ENCODE assay signal across 17 cellular contexts in the genomic region with DNA sequence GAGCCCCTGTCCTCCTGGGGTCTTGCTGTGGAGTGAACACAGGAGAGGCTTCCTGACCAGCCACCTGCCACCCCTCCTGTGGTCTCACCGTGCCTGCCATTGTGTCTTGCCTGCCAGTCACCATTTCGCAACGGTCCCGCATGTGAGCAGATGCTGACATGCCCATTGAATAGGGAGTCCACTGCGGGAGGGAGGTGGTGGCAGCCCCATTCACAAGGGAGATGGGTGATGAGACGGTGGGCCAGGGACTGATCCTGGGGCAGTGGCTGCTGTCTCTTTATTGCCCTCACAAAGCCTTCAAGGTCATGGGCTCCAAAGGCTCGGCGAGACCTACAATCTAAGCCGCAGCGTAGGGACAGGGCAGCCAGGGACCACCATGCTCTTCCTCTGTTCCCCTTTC.
DNase-seq lines count a peak whose midpoint lies in the region; ATAC-seq, FAIRE-seq and TF ChIP-seq lines count a peak whose summit lies in the region.
"Had no signal": no experiment of that assay in that cellular context is flagged by ENCODE, and none has a peak within 500 bp of the region (broad histone marks: within the 10 kb centered on the region; RNA-seq: fewer than 3 reads in every experiment).

No MANE protein-coding gene starts in this region.

- H3K18ac ChIP-seq in H1 (ENCODE audit: extremely low read depth, low read length), result no peak overlapping the region

- no peak overlapping the region for H3K23ac ChIP-seq in H1 (ENCODE audit: insufficient read length)

- H3K27ac ChIP-seq in BLaER1 (no peak overlapping the region), H1 (ENCODE audit: low read depth, low read length) (no peak overlapping the region), aorta (ENCODE audit: low read depth in 1 of 2, low read length in 2 of 2) (no peak overlapping the region)
- no peak overlapping the region for H3K27ac ChIP-seq in BLaER1 treated with 17β-estradiol and CSF1 and Interleukin-3, amounts not matched to agents 10 nM and 100 nM
- H3K27ac ChIP-seq: GM23248 had no signal

- H3K4me1 ChIP-seq in BLaER1 (peaks cover 26% of the 10 kb centered on the region), H1 (replicated peaks in 1 of 4; ENCODE audit: control insufficient read depth in 3 of 4, insufficient read depth in 4 of 4, low read length in 3 of 4) (no peaks in the 10 kb centered on the region), aorta (ENCODE audit: control insufficient read depth in 1 of 2, insufficient read depth in 2 of 2, low read length in 2 of 2) (no peaks in the 10 kb centered on the region)
- H3K4me1 ChIP-seq in BLaER1 treated with 17β-estradiol and CSF1 and Interleukin-3, amounts not matched to agents 10 nM and 100 nM, result peaks cover 10 to 23% (median 14%) of the 10 kb centered on the region in 10 experiments

- H3K27me3 ChIP-seq in BLaER1, result no peaks in the 10 kb centered on the region
- H3K27me3 ChIP-seq in BLaER1 treated with 17β-estradiol and CSF1 and Interleukin-3, amounts not matched to agents 10 nM and 100 nM, result no peaks in the 10 kb centered on the region
- H3K27me3 ChIP-seq in H1 (replicated peaks in 1 of 4; ENCODE audit: control insufficient read depth in 3 of 4, extremely low read depth in 1 of 4, insufficient read depth in 3 of 4, low read length in 3 of 4), result no peaks in the 10 kb centered on the region; a peak in 1 of 7 replicates
- H3K27me3 ChIP-seq in aorta (ENCODE audit: control insufficient read depth in 1 of 2, insufficient read depth in 2 of 2, low read length in 1 of 2), result no peaks in the 10 kb centered on the region

- H2BK20ac ChIP-seq in H1 (ENCODE audit: low read length), result no peak overlapping the region

- H3K4me3 Mint-ChIP-seq in activated CD4-positive, alpha-beta memory T cell treated with anti-CD3 and anti-CD28 coated beads, Interleukin-2, amount 10 ng/mL, durations not matched to agents 7 days and 5 days, result no peak overlapping the region
- H3K4me3 Mint-ChIP-seq in natural killer cell treated with Interleukin-12 subunit alpha and Interleukin-12 subunit beta and Interleukin-15 and Interleukin-18, amount 100 ng/mL, for 72 hours, result no peak overlapping the region
- H3K4me3 Mint-ChIP-seq: CD14-positive monocyte; CD4-positive, alpha-beta T cell; CD8-positive, alpha-beta memory T cell; H9 had no signal

- CTCF ChIA-PET in H1 (lab: Charles Lee; ENCODE audit: partially characterized antibody), result interaction anchor here (1.1 to 2.1 kb wide), 3 partner anchors 13 to 296 kb away, joined by 3 to 8 read pairs (median 4); no protein-coding TSS in a partner anchor
- CTCF ChIA-PET in activated CD4-positive, alpha-beta memory T cell treated with anti-CD3 and anti-CD28 coated beads, Interleukin-2, amount 10 ng/mL, durations not matched to agents 7 days and 5 days (lab: Charles Lee), result no interaction called here

- POLR2A ChIA-PET in H1 (lab: Charles Lee; ENCODE audit: partially characterized antibody), result interaction anchor here (1.5 kb wide), 1 partner anchor 75 kb away, joined by 3 read pairs; the partner anchor contains the start of gene NPTX2
- POLR2A ChIA-PET in activated CD4-positive, alpha-beta memory T cell treated with anti-CD3 and anti-CD28 coated beads, Interleukin-2, amount 10 ng/mL, durations not matched to agents 7 days and 5 days (lab: Charles Lee), result no interaction called here

- no peak overlapping the region for H3K9ac ChIP-seq in BLaER1
- no peak overlapping the region for H3K9ac ChIP-seq in BLaER1 treated with 17β-estradiol and CSF1 and Interleukin-3, amounts not matched to agents 10 nM and 100 nM
- no peak overlapping the region for H3K9ac ChIP-seq in H1 (replicated peaks in 1 of 4; ENCODE audit: extremely low read depth in 1 of 4, low read depth in 3 of 4, low read length in 3 of 4)
- H3K9ac ChIP-seq: GM23248 had no signal

- DNase-seq in H1 (ENCODE audit: low read depth in 1 of 2, low spot score in 2 of 2), result no peak
- peak; percentile 18 to 51 for DNase-seq in aorta
- DNase-seq in activated CD4-positive, alpha-beta memory T cell treated with anti-CD3 and anti-CD28 coated beads, Interleukin-2, amount 10 ng/mL, durations not matched to agents 7 days and 5 days, result no peak
- no peak for DNase-seq in natural killer cell treated with Interleukin-12 subunit alpha and Interleukin-12 subunit beta and Interleukin-15 and Interleukin-18, amount 100 ng/mL, for 72 hours (ENCODE audit: low spot score)
- DNase-seq: Calu3; CD4-positive, alpha-beta T cell; CD8-positive, alpha-beta memory T cell; COR-L47; DMS53; DMS79 treated with DMSO at 0.1 percent for 48 hours; GM23248; H9 had no signal

- no peak overlapping the region for H3K14ac ChIP-seq in H1 (ENCODE audit: insufficient read length)

- H4K20me1 ChIP-seq in BLaER1, result no peaks in the 10 kb centered on the region
- H4K20me1 ChIP-seq in BLaER1 treated with 17β-estradiol and CSF1 and Interleukin-3, amounts not matched to agents 10 nM and 100 nM, result no peaks in the 10 kb centered on the region
- no peaks in the 10 kb centered on the region for H4K20me1 ChIP-seq in H1 (replicated peaks in 1 of 2; ENCODE audit: control insufficient read depth in 1 of 2, insufficient read depth in 2 of 2, low read length in 2 of 2)

- no peak overlapping the region for H2BK5ac ChIP-seq in H1 (ENCODE audit: low read depth, low read length)

- TF ChIP-seq POLR2A in H1 (IDR thresholded peaks at IDR 0.05; ENCODE audit: control extremely low read depth in 1 of 2, low read depth in 2 of 2, low read length in 2 of 2), result no peak

- no peak overlapping the region for H4K5ac ChIP-seq in H1 (ENCODE audit: insufficient read length, low read depth, low read length)

- no peak overlapping the region for H2AK5ac ChIP-seq in H1 (ENCODE audit: low read depth, low read length)

- H3K9me3 Mint-ChIP-seq in activated CD4-positive, alpha-beta memory T cell treated with anti-CD3 and anti-CD28 coated beads, Interleukin-2, amount 10 ng/mL, durations not matched to agents 7 days and 5 days, result peaks cover 4% of the 10 kb centered on the region
- no peaks in the 10 kb centered on the region for H3K9me3 Mint-ChIP-seq in natural killer cell treated with Interleukin-12 subunit alpha and Interleukin-12 subunit beta and Interleukin-15 and Interleukin-18, amount 100 ng/mL, for 72 hours

- no peak overlapping the region for H2BK12ac ChIP-seq in H1 (ENCODE audit: low read depth, low read length)

- intact Hi-C loops in aorta (cut with DNase I), result no loop called here

- no peaks in the 10 kb centered on the region for H3K9me3 ChIP-seq in BLaER1
- no peaks in the 10 kb centered on the region; a peak in 1 of 22 replicates for H3K9me3 ChIP-seq in BLaER1 treated with 17β-estradiol and CSF1 and Interleukin-3, amounts not matched to agents 10 nM and 100 nM (replicated peaks in 1 of 11)
- H3K9me3 ChIP-seq in H1 (ENCODE audit: insufficient read depth in 2 of 2, low read depth in 1 of 2, low read length in 1 of 2), result peaks cover 0 to 3% of the 10 kb centered on the region in 2 experiments; a peak in 1 of 4 replicates
- no peaks in the 10 kb centered on the region for H3K9me3 ChIP-seq in aorta (ENCODE audit: control insufficient read depth, low read length)

- H3K36me3 Mint-ChIP-seq in activated CD4-positive, alpha-beta memory T cell treated with anti-CD3 and anti-CD28 coated beads, Interleukin-2, amount 10 ng/mL, durations not matched to agents 7 days and 5 days (ENCODE audit: low read depth), result no peaks in the 10 kb centered on the region
- no peaks in the 10 kb centered on the region for H3K36me3 Mint-ChIP-seq in natural killer cell treated with Interleukin-12 subunit alpha and Interleukin-12 subunit beta and Interleukin-15 and Interleukin-18, amount 100 ng/mL, for 72 hours
- H3K36me3 Mint-ChIP-seq: CD14-positive monocyte; CD8-positive, alpha-beta memory T cell had no signal

- H4K91ac ChIP-seq in H1 (replicated peaks; ENCODE audit: insufficient read length, low read length), result no peak overlapping the region

- no peaks in the 10 kb centered on the region for H3K4me1 Mint-ChIP-seq in activated CD4-positive, alpha-beta memory T cell treated with anti-CD3 and anti-CD28 coated beads, Interleukin-2, amount 10 ng/mL, durations not matched to agents 7 days and 5 days
- no peaks in the 10 kb centered on the region for H3K4me1 Mint-ChIP-seq in natural killer cell treated with Interleukin-12 subunit alpha and Interleukin-12 subunit beta and Interleukin-15 and Interleukin-18, amount 100 ng/mL, for 72 hours (ENCODE audit: low read depth in 2 of 2)
- H3K4me1 Mint-ChIP-seq: CD14-positive monocyte; CD8-positive, alpha-beta memory T cell; H9 had no signal

- WGBS in H1 (ENCODE audit: extremely low coverage in 1 of 2, insufficient coverage in 1 of 2, insufficient read length in 1 of 2, insufficient replicate concordance in 2 of 2, low coverage in 1 of 2, low lambda C conversion rate in 2 of 2, missing lambda C conversion rate in 1 of 2), 2 experiments, result 91% methylated on average over 10 of the region's 10 CpGs; no CpG with 5 or more reads in 1 of the 2 experiments
- 87 to 88% methylated on average over 10 of the region's 10 CpGs for WGBS in aorta, 2 donors

- no peaks in the 10 kb centered on the region for H3K79me1 ChIP-seq in H1 (ENCODE audit: low read depth, low read length)

- ATAC-seq in aorta (ENCODE audit: low FRiP score), result no peak
- ATAC-seq in natural killer cell treated with Interleukin-12 subunit alpha and Interleukin-12 subunit beta and Interleukin-15 and Interleukin-18, amount 100 ng/mL, for 72 hours, result no peak
- ATAC-seq: HCT116 had no signal

- H3K27ac Mint-ChIP-seq in activated CD4-positive, alpha-beta memory T cell treated with anti-CD3 and anti-CD28 coated beads, Interleukin-2, amount 10 ng/mL, durations not matched to agents 7 days and 5 days, result no peak overlapping the region
- H3K27ac Mint-ChIP-seq in natural killer cell treated with Interleukin-12 subunit alpha and Interleukin-12 subunit beta and Interleukin-15 and Interleukin-18, amount 100 ng/mL, for 72 hours, result no peak overlapping the region
- H3K27ac Mint-ChIP-seq: CD14-positive monocyte; CD4-positive, alpha-beta T cell; CD8-positive, alpha-beta memory T cell; H9 had no signal

- no peak overlapping the region for H2BK120ac ChIP-seq in H1 (replicated peaks; ENCODE audit: low read depth, low read length)

- no peak for TF ChIP-seq CTCF in H1 (IDR thresholded peaks at IDR 0.05; ENCODE audit: control extremely low read depth in 1 of 3, insufficient read depth in 1 of 3, low read depth in 1 of 3, low read length in 3 of 3)

- no peak overlapping the region for H3K56ac ChIP-seq in H1 (replicated peaks; ENCODE audit: insufficient read length, low read depth, low read length)

- H3K36me3 ChIP-seq in BLaER1 (no peaks in the 10 kb centered on the region), H1 (ENCODE audit: control insufficient read depth in 2 of 4, insufficient read depth in 4 of 4, low read length in 3 of 4) (no peaks in the 10 kb centered on the region), aorta (ENCODE audit: control insufficient read depth in 1 of 2, insufficient read depth in 2 of 2, low read length in 1 of 2) (no peaks in the 10 kb centered on the region)
- H3K36me3 ChIP-seq in BLaER1 treated with 17β-estradiol and CSF1 and Interleukin-3, amounts not matched to agents 10 nM and 100 nM, result no peaks in the 10 kb centered on the region

- 0 out of 2 replicates have a peak overlapping the region, but pooled peaks have one; percentile 8 for H4K8ac ChIP-seq in H1 (ENCODE audit: extremely low read depth, insufficient read depth, low read length)

- no peak overlapping the region for H2AFZ ChIP-seq in H1 (ENCODE audit: low read length)
- H2AFZ ChIP-seq: GM23248 had no signal

- no peaks in the 10 kb centered on the region for H3K23me2 ChIP-seq in H1 (ENCODE audit: low read depth, low read length)

- no peaks in the 10 kb centered on the region for H3K27me3 Mint-ChIP-seq in activated CD4-positive, alpha-beta memory T cell treated with anti-CD3 and anti-CD28 coated beads, Interleukin-2, amount 10 ng/mL, durations not matched to agents 7 days and 5 days
- peaks cover 0 to 7% of the 10 kb centered on the region in 2 donors for H3K27me3 Mint-ChIP-seq in natural killer cell treated with Interleukin-12 subunit alpha and Interleukin-12 subunit beta and Interleukin-15 and Interleukin-18, amount 100 ng/mL, for 72 hours

- TF ChIP-seq RAD21 in H1 (IDR thresholded peaks at IDR 0.05 in 1 of 2, conservative IDR thresholded peaks at IDR 0.05 in 1 of 2; ENCODE audit: low read depth in 2 of 2, low read length in 2 of 2), result no peak

- TF ChIP-seq EP300 in H1 (IDR thresholded peaks at IDR 0.05; ENCODE audit: borderline replicate concordance in 1 of 2, low read depth in 2 of 2, low read length in 2 of 2), result no peak

- H3K79me2 ChIP-seq in H1 (ENCODE audit: control insufficient read depth in 1 of 2, insufficient read depth in 2 of 2, low read length in 2 of 2), result no peaks in the 10 kb centered on the region

- H3K4me3 ChIP-seq in BLaER1 (no peak overlapping the region), H1 (ENCODE audit: extremely low read depth in 1 of 4, insufficient read depth in 2 of 4, low read depth in 3 of 4, low read length in 4 of 4) (no peak overlapping the region), aorta (ENCODE audit: low read length in 2 of 2) (no peak overlapping the region)
- no peak overlapping the region for H3K4me3 ChIP-seq in BLaER1 treated with 17β-estradiol and CSF1 and Interleukin-3, amounts not matched to agents 10 nM and 100 nM
- H3K4me3 ChIP-seq: GM23248 had no signal

- no peak for FAIRE-seq in H1 (lab: Jason Lieb, UNC)
- FAIRE-seq: GM12892 had no signal

- peak overlapping the region; percentile 69 for H3K4me2 ChIP-seq in BLaER1
- peak overlapping the region in 7 of 11 experiments; percentile 24 to 76 (median 58); a peak in 11 of 22 replicates for H3K4me2 ChIP-seq in BLaER1 treated with 17β-estradiol and CSF1 and Interleukin-3, amounts not matched to agents 10 nM and 100 nM
- H3K4me2 ChIP-seq in H1 (ENCODE audit: insufficient read depth in 1 of 2, low read depth in 2 of 2, low read length in 2 of 2), result no peak overlapping the region

- H2BK15ac ChIP-seq in H1 (ENCODE audit: low read length), result no peak overlapping the region

- H3K4ac ChIP-seq in H1 (replicated peaks; ENCODE audit: insufficient read length, low read depth, low read length), result no peak overlapping the region

Comparison
In these comparisons a context has a peak if more than half of its experiments do, and no peak if none do; other contexts are left out.
1. H3K4me2 ChIP-seq: peak in BLaER1 (single experiment) and BLaER1 treated with 17β-estradiol and CSF1 and Interleukin-3, amounts not matched to agents 10 nM and 100 nM (7 of 11); none in H1 (0 of 2).
2. DNase-seq: peak in aorta (2 of 2); none in H1 (0 of 2), activated CD4-positive, alpha-beta memory T cell treated with anti-CD3 and anti-CD28 coated beads, Interleukin-2, amount 10 ng/mL, durations not matched to agents 7 days and 5 days (single experiment) and natural killer cell treated with Interleukin-12 subunit alpha and Interleukin-12 subunit beta and Interleukin-15 and Interleukin-18, amount 100 ng/mL, for 72 hours (single experiment).